1 cellular context compared by ENCODE assay signal in the genomic region with DNA sequence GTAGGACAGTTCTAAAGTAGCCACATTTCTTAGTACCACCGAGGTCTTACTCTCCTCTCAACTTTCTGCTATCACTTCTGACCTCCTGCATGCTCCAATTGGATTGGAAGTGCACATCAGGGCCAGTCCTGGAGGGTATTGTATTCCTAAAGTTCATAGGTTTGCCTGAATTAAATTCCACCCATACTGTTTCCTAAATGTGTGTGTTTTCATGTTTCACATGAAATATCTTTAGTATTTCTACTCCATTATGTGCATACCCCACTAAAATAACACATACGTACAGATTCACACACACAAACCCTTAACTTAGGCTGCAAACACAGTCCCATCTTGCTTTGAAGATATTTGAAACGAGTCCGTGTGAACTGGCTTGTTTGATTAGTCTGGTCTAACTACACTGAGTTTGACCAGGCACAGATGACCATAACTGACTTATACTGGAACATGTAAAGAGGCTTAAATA.
A peak's percentile ranks its signal among the peaks of the same experiment; 100 is the strongest.
TF ChIP-seq lines count a peak whose summit lies in the region.

No MANE protein-coding gene starts in this region.

TF ChIP-seq in HepG2, 621 proteins besides CTCF, POLR2A, EP300 and RAD21:
- TF ChIP-seq, protein P1, sequence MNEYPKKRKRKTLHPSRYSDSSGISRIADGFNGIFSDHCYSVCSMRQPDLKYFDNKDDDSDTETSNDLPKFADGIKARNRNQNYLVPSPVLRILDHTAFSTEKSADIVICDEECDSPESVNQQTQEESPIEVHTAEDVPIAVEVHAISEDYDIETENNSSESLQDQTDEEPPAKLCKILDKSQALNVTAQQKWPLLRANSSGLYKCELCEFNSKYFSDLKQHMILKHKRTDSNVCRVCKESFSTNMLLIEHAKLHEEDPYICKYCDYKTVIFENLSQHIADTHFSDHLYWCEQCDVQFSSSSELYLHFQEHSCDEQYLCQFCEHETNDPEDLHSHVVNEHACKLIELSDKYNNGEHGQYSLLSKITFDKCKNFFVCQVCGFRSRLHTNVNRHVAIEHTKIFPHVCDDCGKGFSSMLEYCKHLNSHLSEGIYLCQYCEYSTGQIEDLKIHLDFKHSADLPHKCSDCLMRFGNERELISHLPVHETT (CRISPR knock-in tag; conservative IDR thresholded peaks at IDR 0.05): no peak
- TF ChIP-seq, protein P2, sequence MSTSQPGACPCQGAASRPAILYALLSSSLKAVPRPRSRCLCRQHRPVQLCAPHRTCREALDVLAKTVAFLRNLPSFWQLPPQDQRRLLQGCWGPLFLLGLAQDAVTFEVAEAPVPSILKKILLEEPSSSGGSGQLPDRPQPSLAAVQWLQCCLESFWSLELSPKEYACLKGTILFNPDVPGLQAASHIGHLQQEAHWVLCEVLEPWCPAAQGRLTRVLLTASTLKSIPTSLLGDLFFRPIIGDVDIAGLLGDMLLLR (CRISPR knock-in tag; IDR thresholded peaks at IDR 0.05): no peak
- TF ChIP-seq RBM22 (optimal IDR thresholded peaks at IDR 0.05; ENCODE audit: low read length) (peak; percentile 72), ZFP37 (CRISPR knock-in tag; IDR thresholded peaks at IDR 0.05; ENCODE audit: borderline replicate concordance) (no peak), SMYD3 (CRISPR knock-in tag; IDR thresholded peaks at IDR 0.05) (no peak), TARDBP (CRISPR knock-in tag; IDR thresholded peaks at IDR 0.05) (no peak), ZNF773 (CRISPR knock-in tag; IDR thresholded peaks at IDR 0.05; ENCODE audit: borderline replicate concordance) (no peak), ZMYM2 (CRISPR knock-in tag; IDR thresholded peaks at IDR 0.05) (no peak)
- TF ChIP-seq, protein P3, sequence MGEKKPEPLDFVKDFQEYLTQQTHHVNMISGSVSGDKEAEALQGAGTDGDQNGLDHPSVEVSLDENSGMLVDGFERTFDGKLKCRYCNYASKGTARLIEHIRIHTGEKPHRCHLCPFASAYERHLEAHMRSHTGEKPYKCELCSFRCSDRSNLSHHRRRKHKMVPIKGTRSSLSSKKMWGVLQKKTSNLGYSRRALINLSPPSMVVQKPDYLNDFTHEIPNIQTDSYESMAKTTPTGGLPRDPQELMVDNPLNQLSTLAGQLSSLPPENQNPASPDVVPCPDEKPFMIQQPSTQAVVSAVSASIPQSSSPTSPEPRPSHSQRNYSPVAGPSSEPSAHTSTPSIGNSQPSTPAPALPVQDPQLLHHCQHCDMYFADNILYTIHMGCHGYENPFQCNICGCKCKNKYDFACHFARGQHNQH (CRISPR knock-in tag; IDR thresholded peaks at IDR 0.05): no peak
